ENCODE assay signal across 11 cellular contexts in genomic region chr11:118889796-118890195, GRCh38. TPM values are rescaled to one million over a fixed set of nuclear protein-coding genes. Genes with fewer than 3 reads are reported as not detected.
DNase-seq lines count a peak whose midpoint lies in the region; ATAC-seq and TF ChIP-seq lines count a peak whose summit lies in the region.
"Had no signal": no experiment of that assay in that cellular context is flagged by ENCODE, and none has a peak within 500 bp of the region (broad histone marks: within the 10 kb centered on the region; RNA-seq: fewer than 3 reads in every experiment).

No MANE protein-coding gene starts in this region.

- no peaks in the 10 kb centered on the region for H3K27me3 ChIP-seq in mammary epithelial cell (ENCODE audit: insufficient read depth, low read length)
- no peaks in the 10 kb centered on the region for H3K27me3 ChIP-seq in smooth muscle cell (ENCODE audit: low read depth)

- H3K4me2 ChIP-seq in mammary epithelial cell (ENCODE audit: insufficient read depth, low read depth, low read length) (no peak overlapping the region), smooth muscle cell (peak overlapping the region; percentile 18)

- H4K20me1 ChIP-seq in mammary epithelial cell (ENCODE audit: insufficient read depth, low read length) (no peaks in the 10 kb centered on the region), smooth muscle cell (ENCODE audit: low read depth) (no peaks in the 10 kb centered on the region)

- H3K79me2 ChIP-seq in mammary epithelial cell (ENCODE audit: insufficient read depth, low read length): no peaks in the 10 kb centered on the region
- H3K79me2 ChIP-seq in smooth muscle cell (ENCODE audit: low read depth): no peaks in the 10 kb centered on the region

- H3K4me1 ChIP-seq in mammary epithelial cell (ENCODE audit: insufficient read depth, low read length) (peaks cover 19% of the 10 kb centered on the region), smooth muscle cell (ENCODE audit: low read depth) (peaks cover 12% of the 10 kb centered on the region)

- TF ChIP-seq CTCF in mammary epithelial cell (conservative IDR thresholded peaks at IDR 0.05 in 1 of 2, IDR thresholded peaks at IDR 0.05 in 1 of 2; ENCODE audit: extremely low read depth in 1 of 2, insufficient read depth in 1 of 2, low read depth in 1 of 2, low read length in 2 of 2): no peak
- TF ChIP-seq CTCF in smooth muscle cell (IDR thresholded peaks at IDR 0.05; ENCODE audit: borderline replicate concordance, insufficient read depth, poor library complexity, severe bottlenecking): no peak
- no peak for TF ChIP-seq CTCF in activated CD8-positive, alpha-beta T cell treated with anti-CD3 and anti-CD28 coated beads for 36 hours (IDR thresholded peaks at IDR 0.05)

- DNase-seq in GM04504 (ENCODE audit: low read depth) (peak; percentile 75), mammary epithelial cell (peak; percentile 37), kidney tubule cell (ENCODE audit: low spot score) (peak; percentile 57), smooth muscle cell (lab: John Stamatoyannopoulos, UW; ENCODE audit: unreplicated experiment) (no peak), T1000 (lab: John Stamatoyannopoulos, UW) (no peak), OCI-M1 (lab: John Stamatoyannopoulos, UW) (no peak)
- no peak for DNase-seq in activated CD8-positive, alpha-beta T cell treated with anti-CD3 and anti-CD28 coated beads for 36 hours
- DNase-seq: GF-D8, NCI-H69 had no signal

- POLR2A ChIA-PET in activated CD8-positive, alpha-beta T cell treated with anti-CD3 and anti-CD28 coated beads for 36 hours (lab: Charles Lee): interaction anchor here (0.8 kb wide), 1 partner anchor 12 kb away, joined by 3 read pairs; no protein-coding TSS in a partner anchor

- CTCF ChIA-PET in mammary epithelial cell (lab: Charles Lee; ENCODE audit: low non-redundant PET): interaction anchor here (0.6 kb wide), 1 partner anchor 38 kb away, joined by 4 read pairs; no protein-coding TSS in a partner anchor
- CTCF ChIA-PET in activated CD8-positive, alpha-beta T cell treated with anti-CD3 and anti-CD28 coated beads for 36 hours (lab: Charles Lee): interaction anchor here (0.8 to 1.6 kb wide), 4 partner anchors 19 to 200 kb away, joined by 3 to 5 read pairs (median 3); no protein-coding TSS in a partner anchor

- no peak overlapping the region for H3K9ac ChIP-seq in mammary epithelial cell (ENCODE audit: insufficient read depth, low read length)
- H3K9ac ChIP-seq in smooth muscle cell (ENCODE audit: low read depth): no peak overlapping the region

- H3K4me1 Mint-ChIP-seq in activated CD8-positive, alpha-beta T cell treated with anti-CD3 and anti-CD28 coated beads for 36 hours (ENCODE audit: low read depth): peaks cover 63% of the 10 kb centered on the region

- dilution Hi-C loops in mammary epithelial cell (cut with HindIII; ENCODE audit: low sequenced_read_pairs): no loop called here

- in situ Hi-C loops in mammary epithelial cell (cut with MboI; ENCODE audit: low sequenced_read_pairs in 2 of 2): no loop called here

- H3K27ac ChIP-seq in mammary epithelial cell (ENCODE audit: insufficient read depth, low read depth, low read length) (no peak overlapping the region), smooth muscle cell (ENCODE audit: low read depth) (peak overlapping the region; percentile 93)

- H2AFZ ChIP-seq in mammary epithelial cell (ENCODE audit: low read depth, low read length): peak overlapping the region; percentile 39
- H2AFZ ChIP-seq in smooth muscle cell (ENCODE audit: low read depth): no peak overlapping the region

- H3F3A ChIP-seq in smooth muscle cell (ENCODE audit: low read depth): no peaks in the 10 kb centered on the region

- H3K36me3 Mint-ChIP-seq in activated CD8-positive, alpha-beta T cell treated with anti-CD3 and anti-CD28 coated beads for 36 hours (ENCODE audit: low read depth): no peaks in the 10 kb centered on the region

- no peak overlapping the region for H3K27ac Mint-ChIP-seq in activated CD8-positive, alpha-beta T cell treated with anti-CD3 and anti-CD28 coated beads for 36 hours
- H3K27ac Mint-ChIP-seq: activated naive CD4-positive, alpha-beta T cell treated with anti-CD3 and anti-CD28 coated beads, Interleukin-2, amount 50 U/mL, for 24 hours had no signal

- H3K4me3 Mint-ChIP-seq in activated CD8-positive, alpha-beta T cell treated with anti-CD3 and anti-CD28 coated beads for 36 hours: no peak overlapping the region
- H3K4me3 Mint-ChIP-seq: activated naive CD4-positive, alpha-beta T cell treated with anti-CD3 and anti-CD28 coated beads, Interleukin-2, amount 50 U/mL, for 24 hours had no signal

- H3K9me3 ChIP-seq in mammary epithelial cell (replicated peaks; ENCODE audit: insufficient read depth, low read length): no peaks in the 10 kb centered on the region
- no peaks in the 10 kb centered on the region for H3K9me3 ChIP-seq in smooth muscle cell (replicated peaks; ENCODE audit: low read depth)

- no peaks in the 10 kb centered on the region for H3K27me3 Mint-ChIP-seq in activated CD8-positive, alpha-beta T cell treated with anti-CD3 and anti-CD28 coated beads for 36 hours
- H3K27me3 Mint-ChIP-seq: activated naive CD4-positive, alpha-beta T cell treated with anti-CD3 and anti-CD28 coated beads, Interleukin-2, amount 50 U/mL, for 24 hours had no signal

- no peaks in the 10 kb centered on the region for H3K9me3 Mint-ChIP-seq in activated CD8-positive, alpha-beta T cell treated with anti-CD3 and anti-CD28 coated beads for 36 hours
- H3K9me3 Mint-ChIP-seq: activated naive CD4-positive, alpha-beta T cell treated with anti-CD3 and anti-CD28 coated beads, Interleukin-2, amount 50 U/mL, for 24 hours had no signal

- intact Hi-C loops in mammary epithelial cell (cut with micrococcal nuclease): loop anchor here (5.0 kb wide), 1 partner anchor 38 kb away; the partner anchor contains the start of gene BCL9L
- intact Hi-C loops in activated CD8-positive, alpha-beta T cell treated with anti-CD3 and anti-CD28 coated beads for 36 hours (cut with micrococcal nuclease): no loop called here

- WGBS in mammary epithelial cell (ENCODE audit: low coverage, missing lambda C conversion rate): 16% methylated on average over 4 of the region's 5 CpGs
- WGBS in smooth muscle cell (ENCODE audit: low lambda C conversion rate): 59% methylated on average over 5 of the region's 5 CpGs

- H3K36me3 ChIP-seq in mammary epithelial cell (ENCODE audit: insufficient read depth, low read length) (no peaks in the 10 kb centered on the region), smooth muscle cell (ENCODE audit: low read depth) (no peaks in the 10 kb centered on the region)

- ATAC-seq in activated CD8-positive, alpha-beta T cell treated with anti-CD3 and anti-CD28 coated beads for 36 hours: no peak
- ATAC-seq in GM21786 (IDR thresholded peaks at IDR 0.05; ENCODE audit: unreplicated experiment): no peak

- H3K4me3 ChIP-seq in mammary epithelial cell (replicated peaks in 1 of 3; ENCODE audit: insufficient read depth in 1 of 3, low read depth in 2 of 3, low read length in 3 of 3) (no peak overlapping the region), smooth muscle cell (no peak overlapping the region)

- BruUV-seq in mammary epithelial cell (replicated peaks; lab: Mats Ljungman, UMichigan): no TSS peak

RNA-seq across cellular contexts. Expression of gene CXCR5, which starts 6.1 kb away (rescaled TPM):
- not detected for total RNA-seq in mammary epithelial cell
- polyA plus RNA-seq in mammary epithelial cell: not detected
- polyA minus RNA-seq in mammary epithelial cell: not detected
- not detected in 2 replicates for total RNA-seq in smooth muscle cell
- 1.6 TPM in 1 of 2 replicates, not detected in the other for polyA plus RNA-seq in smooth muscle cell
- under 1 TPM; 0.60 to 0.92 TPM for total RNA-seq in activated CD8-positive, alpha-beta T cell treated with anti-CD3 and anti-CD28 coated beads for 36 hours

RNA-seq across cellular contexts. Expression of gene BCL9L, which starts 35.9 kb away (rescaled TPM):
- total RNA-seq in mammary epithelial cell: 100 to 1,000 TPM in 1 of 2 donors, 10 to 100 TPM in 1; 29.2 to 146 TPM
- polyA plus RNA-seq in mammary epithelial cell: 20.5 TPM
- 39.1 TPM for polyA minus RNA-seq in mammary epithelial cell
- total RNA-seq in smooth muscle cell: 10.5 and 10.8 TPM in 2 replicates
- polyA plus RNA-seq in smooth muscle cell: 11.4 and 19.0 TPM in 2 replicates
- 10 to 100 TPM; 35.9 to 38.8 TPM for total RNA-seq in activated CD8-positive, alpha-beta T cell treated with anti-CD3 and anti-CD28 coated beads for 36 hours

Comparison
In these comparisons a context has a peak if more than half of its experiments do, and no peak if none do; other contexts are left out.
1. DNase-seq: peak in GM04504 (single experiment), mammary epithelial cell (single experiment) and kidney tubule cell (single experiment); none in smooth muscle cell (single experiment), T1000 (single experiment), activated CD8-positive, alpha-beta T cell treated with anti-CD3 and anti-CD28 coated beads for 36 hours (single experiment) and OCI-M1 (single experiment).